16 cellular contexts compared by ENCODE assay signal in genomic region chr9:137665226-137665625, GRCh38. TPM values are rescaled to one million over a fixed set of nuclear protein-coding genes. Genes with fewer than 3 reads are reported as not detected.
DNase-seq lines count a peak whose midpoint lies in the region; ATAC-seq, FAIRE-seq and TF ChIP-seq lines count a peak whose summit lies in the region.
"Had no signal": no experiment of that assay in that cellular context is flagged by ENCODE, and none has a peak within 500 bp of the region (broad histone marks: within the 10 kb centered on the region; RNA-seq: fewer than 3 reads in every experiment).

No MANE protein-coding gene starts in this region.

- TF ChIP-seq RAD21 in liver (IDR thresholded peaks at IDR 0.05), result no peak
- no peak for TF ChIP-seq RAD21 in HepG2 (CRISPR knock-in tag; IDR thresholded peaks at IDR 0.05)
- no peak for TF ChIP-seq RAD21 in H1 (IDR thresholded peaks at IDR 0.05 in 1 of 2, conservative IDR thresholded peaks at IDR 0.05 in 1 of 2; ENCODE audit: low read depth in 2 of 2, low read length in 2 of 2)

- H3K27ac ChIP-seq in liver (ENCODE audit: low read depth in 1 of 2, low read length in 2 of 2), result peak overlapping the region; percentile 23 to 36
- no peak overlapping the region for H3K27ac ChIP-seq in HepG2 (ENCODE audit: extremely low read length, insufficient read depth, low read length)
- H3K27ac ChIP-seq in H1 (ENCODE audit: low read depth, low read length), result peak overlapping the region; percentile 87
- H3K27ac ChIP-seq in ovary, result peak overlapping the region; percentile 19 to 34
- H3K27ac ChIP-seq in spleen, result peak overlapping the region in 1 of 8 donors; percentile 66
- H3K27ac ChIP-seq: BLaER1 treated with 17β-estradiol and CSF1 and Interleukin-3, amounts not matched to agents 10 nM and 100 nM had no signal

- WGBS in liver, result 62% methylated on average over 7 of the region's 7 CpGs
- 91% methylated on average over 6 of the region's 7 CpGs for WGBS in HepG2 (ENCODE audit: low lambda C conversion rate)
- 88% methylated on average over 7 of the region's 7 CpGs; no CpG with 5 or more reads in 1 of the 2 experiments for WGBS in H1 (ENCODE audit: extremely low coverage in 1 of 2, insufficient coverage in 1 of 2, insufficient read length in 1 of 2, insufficient replicate concordance in 2 of 2, low coverage in 1 of 2, low lambda C conversion rate in 2 of 2, missing lambda C conversion rate in 1 of 2), 2 experiments
- 47 to 67% (median 66%) methylated on average over 7 of the region's 7 CpGs for whole genome bisulfite sequencing in ovary, 3 donors
- 96 to 100% (median 97%) methylated on average over 5 to 7 of the region's 7 CpGs for WGBS in spleen, 5 donors

- peak overlapping the region; percentile 88; the same call in 1 of the 2 replicates for H2BK20ac ChIP-seq in H1 (ENCODE audit: low read length)

- no peak overlapping the region for H3K56ac ChIP-seq in H1 (replicated peaks; ENCODE audit: insufficient read length, low read depth, low read length)

- ATAC-seq in HepG2 (no peak), HG03565 (IDR thresholded peaks at IDR 0.05; ENCODE audit: unreplicated experiment) (no peak), GM18873 (IDR thresholded peaks at IDR 0.05; ENCODE audit: low FRiP score, unreplicated experiment) (no peak)

- no TSS peak for BruUV-seq in HepG2 (replicated peaks; lab: Mats Ljungman, UMichigan)

- peak overlapping the region; percentile 93 for H3K18ac ChIP-seq in H1 (ENCODE audit: extremely low read depth, low read length)

- no peak overlapping the region for H3K4ac ChIP-seq in H1 (replicated peaks; ENCODE audit: insufficient read length, low read depth, low read length)

- no peak for TF ChIP-seq CTCF in liver (IDR thresholded peaks at IDR 0.05; ENCODE audit: low read depth, low read length, missing input control)
- TF ChIP-seq CTCF in HepG2 (CRISPR knock-in tag; IDR thresholded peaks at IDR 0.05), result no peak
- TF ChIP-seq CTCF in H1 (IDR thresholded peaks at IDR 0.05; ENCODE audit: control extremely low read depth in 1 of 3, insufficient read depth in 1 of 3, low read depth in 1 of 3, low read length in 3 of 3), result no peak
- no peak for TF ChIP-seq CTCF in ovary (IDR thresholded peaks at IDR 0.05)
- no peak for TF ChIP-seq CTCF in spleen (IDR thresholded peaks at IDR 0.05 in 8 of 11, conservative IDR thresholded peaks at IDR 0.05 in 3 of 11)

- no peak overlapping the region for H2AFZ ChIP-seq in HepG2 (ENCODE audit: low read length)
- H2AFZ ChIP-seq in H1 (ENCODE audit: low read length), result no peak overlapping the region

- peak overlapping the region; percentile 14; the same call in 1 of the 2 replicates for H2AK5ac ChIP-seq in H1 (ENCODE audit: low read depth, low read length)

- peak overlapping the region; percentile 92 for H2BK12ac ChIP-seq in H1 (ENCODE audit: low read depth, low read length)

- no peak for FAIRE-seq in HepG2 (lab: Jason Lieb, UNC)
- FAIRE-seq in H1 (lab: Jason Lieb, UNC), result no peak
- FAIRE-seq: A204.1 had no signal

- POLR2A ChIA-PET in HepG2 (lab: Yijun Ruan, JAX) (interaction anchor here (1.2 kb wide), 1 partner anchor 47 kb away, joined by 3 read pairs; the partner anchor contains the start of gene EHMT1), H1 (lab: Charles Lee; ENCODE audit: partially characterized antibody) (interaction anchor here (0.8 to 4.3 kb wide), 12 partner anchors 9 to 252 kb away, joined by 3 to 26 read pairs (median 4); partner anchors contain the start of gene EHMT1)

- H4K20me1 ChIP-seq in HepG2 (ENCODE audit: insufficient read depth, low read length), result peaks cover 16% of the 10 kb centered on the region; the same call in 1 of the 2 replicates
- peaks cover 0 to 2% of the 10 kb centered on the region in 2 experiments for H4K20me1 ChIP-seq in H1 (replicated peaks in 1 of 2; ENCODE audit: control insufficient read depth in 1 of 2, insufficient read depth in 2 of 2, low read length in 2 of 2)

- H4K91ac ChIP-seq in H1 (replicated peaks; ENCODE audit: insufficient read length, low read length), result peak overlapping the region; percentile 40

- H3K4me3 ChIP-seq in liver (ENCODE audit: low read depth in 1 of 3, low read length in 3 of 3) (peak overlapping the region in 1 of 3 donors; percentile 44), HepG2 (replicated peaks in 1 of 3; ENCODE audit: insufficient read depth in 1 of 3, low read depth in 2 of 3, low read length in 3 of 3) (no peak overlapping the region), H1 (ENCODE audit: extremely low read depth in 1 of 4, insufficient read depth in 2 of 4, low read depth in 3 of 4, low read length in 4 of 4) (no peak overlapping the region), ovary (no peak overlapping the region), spleen (no peak overlapping the region)
- H3K4me3 ChIP-seq: BLaER1 treated with 17β-estradiol and CSF1 and Interleukin-3, amounts not matched to agents 10 nM and 100 nM; mucosa of descending colon had no signal

- no peak for DNase-seq in HepG2 (ENCODE audit: low spot score)
- DNase-seq in H1 (ENCODE audit: low read depth in 1 of 2, low spot score in 2 of 2), result no peak
- no peak for DNase-seq in ovary
- DNase-seq in spleen, result no peak
- DNase-seq in NCI-H82 (lab: John Stamatoyannopoulos, UW), result no peak
- DNase-seq: activated gamma-delta T cell treated with Interleukin-2 at 50 U/mL for 16 hours; NCI-H2081 treated with DMSO at 0.1 percent for 48 hours; NCI-H524; SHP77; stimulated activated CD4-positive, alpha-beta T cell treated with anti-CD3 and anti-CD28 coated beads, Interleukin-1b, Interleukin-23, amount 100 ng/mL, for 48 hours had no signal

- CTCF ChIA-PET in HepG2 (lab: Yijun Ruan, JAX; ENCODE audit: low intra/inter-chr PET ratio, low total read pairs), result no interaction called here
- CTCF ChIA-PET in H1 (lab: Charles Lee; ENCODE audit: partially characterized antibody), result interaction anchor here (0.7 to 3.1 kb wide), 16 partner anchors 9 to 108 kb away, joined by 3 to 11 read pairs (median 3); no protein-coding TSS in a partner anchor

- peaks cover 64% of the 10 kb centered on the region for H3K79me2 ChIP-seq in HepG2 (ENCODE audit: insufficient read depth, low read length)
- H3K79me2 ChIP-seq in H1 (ENCODE audit: control insufficient read depth in 1 of 2, insufficient read depth in 2 of 2, low read length in 2 of 2), result peaks cover 8 to 91% of the 10 kb centered on the region in 2 experiments

- H3K23me2 ChIP-seq in H1 (ENCODE audit: low read depth, low read length), result peaks cover 9% of the 10 kb centered on the region; the same call in 1 of the 2 replicates

- H3K14ac ChIP-seq in H1 (ENCODE audit: insufficient read length), result no peak overlapping the region

- peak overlapping the region; percentile 98 for H2BK5ac ChIP-seq in H1 (ENCODE audit: low read depth, low read length)

- H3K79me1 ChIP-seq in H1 (ENCODE audit: low read depth, low read length), result peaks cover 12% of the 10 kb centered on the region

- H2BK15ac ChIP-seq in H1 (ENCODE audit: low read length), result no peak overlapping the region

- intact Hi-C loops in HepG2 (cut with micrococcal nuclease; ENCODE audit: unreplicated experiment) (no loop called here), ovary (cut with DNase I) (no loop called here), spleen (cut with DNase I; ENCODE audit: low total_unique reads) (no loop called here)

- peaks cover 12 to 41% (median 33%) of the 10 kb centered on the region in 4 donors for H3K4me1 ChIP-seq in liver (ENCODE audit: control insufficient read depth in 4 of 4, insufficient read depth in 4 of 4, low read length in 3 of 4)
- H3K4me1 ChIP-seq in HepG2 (ENCODE audit: insufficient read depth, low read length), result peaks cover 46% of the 10 kb centered on the region
- H3K4me1 ChIP-seq in H1 (replicated peaks in 1 of 4; ENCODE audit: control insufficient read depth in 3 of 4, insufficient read depth in 4 of 4, low read length in 3 of 4), result peaks cover 26 to 54% (median 38%) of the 10 kb centered on the region in 4 experiments
- H3K4me1 ChIP-seq in ovary (ENCODE audit: insufficient read depth), result peaks cover 29% of the 10 kb centered on the region
- H3K4me1 ChIP-seq in spleen, result peaks cover 19 to 97% (median 50%) of the 10 kb centered on the region in 6 donors

- H3K36me3 ChIP-seq in liver (ENCODE audit: control insufficient read depth in 4 of 4, insufficient read depth in 3 of 4, low read depth in 1 of 4, low read length in 3 of 4) (peaks cover 0 to 3% (median 0%) of the 10 kb centered on the region in 4 donors), HepG2 (replicated peaks in 1 of 2; ENCODE audit: control insufficient read depth in 1 of 2, insufficient read depth in 2 of 2, low read length in 2 of 2) (peaks cover 2 to 3% of the 10 kb centered on the region in 2 experiments; a peak in 2 of 5 replicates), H1 (ENCODE audit: control insufficient read depth in 2 of 4, insufficient read depth in 4 of 4, low read length in 3 of 4) (peaks cover 0 to 2% (median 0%) of the 10 kb centered on the region in 4 experiments; a peak in 1 of 8 replicates), ovary (no peaks in the 10 kb centered on the region), spleen (peaks cover 0 to 44% (median 0%) of the 10 kb centered on the region in 6 donors)

- H2BK120ac ChIP-seq in H1 (replicated peaks; ENCODE audit: low read depth, low read length), result peak overlapping the region; percentile 3

- H3K27me3 ChIP-seq in liver (ENCODE audit: control insufficient read depth in 4 of 4, insufficient read depth in 4 of 4, low read length in 3 of 4) (no peaks in the 10 kb centered on the region), HepG2 (ENCODE audit: control insufficient read depth in 1 of 2, insufficient read depth in 2 of 2, low read length in 2 of 2) (no peaks in the 10 kb centered on the region), H1 (replicated peaks in 1 of 4; ENCODE audit: control insufficient read depth in 3 of 4, extremely low read depth in 1 of 4, insufficient read depth in 3 of 4, low read length in 3 of 4) (no peaks in the 10 kb centered on the region), ovary (no peaks in the 10 kb centered on the region), spleen (replicated peaks in 1 of 7) (no peaks in the 10 kb centered on the region)
- H3K27me3 ChIP-seq: BLaER1 treated with 17β-estradiol and CSF1 and Interleukin-3, amounts not matched to agents 10 nM and 100 nM had no signal

- H3K9ac ChIP-seq in liver (ENCODE audit: low read depth in 1 of 2, low read length in 2 of 2) (no peak overlapping the region), HepG2 (ENCODE audit: insufficient read depth, low read depth, low read length) (no peak overlapping the region), H1 (replicated peaks in 1 of 4; ENCODE audit: extremely low read depth in 1 of 4, low read depth in 3 of 4, low read length in 3 of 4) (peak overlapping the region in 1 of 4 experiments; percentile 10; a peak in 3 of 7 replicates)
- H3K9ac ChIP-seq: BLaER1 treated with 17β-estradiol and CSF1 and Interleukin-3, amounts not matched to agents 10 nM and 100 nM had no signal

- H4K5ac ChIP-seq in H1 (ENCODE audit: insufficient read length, low read depth, low read length), result peak overlapping the region; percentile 13

- no peak overlapping the region for H3K4me2 ChIP-seq in HepG2 (ENCODE audit: low read depth, low read length)
- peak overlapping the region in 1 of 2 experiments; percentile 91; a peak in 2 of 4 replicates for H3K4me2 ChIP-seq in H1 (ENCODE audit: insufficient read depth in 1 of 2, low read depth in 2 of 2, low read length in 2 of 2)

- H3K23ac ChIP-seq in H1 (ENCODE audit: insufficient read length), result no peak overlapping the region

- TF ChIP-seq POLR2A in HepG2 (IDR thresholded peaks at IDR 0.05; ENCODE audit: insufficient read depth in 1 of 2, low read depth in 2 of 2, low read length in 2 of 2) (no peak), H1 (IDR thresholded peaks at IDR 0.05; ENCODE audit: control extremely low read depth in 1 of 2, low read depth in 2 of 2, low read length in 2 of 2) (no peak), ovary (IDR thresholded peaks at IDR 0.05) (no peak), spleen (IDR thresholded peaks at IDR 0.05) (no peak)

- TF ChIP-seq EP300 in HepG2 (IDR thresholded peaks at IDR 0.05; ENCODE audit: low read depth in 2 of 2, low read length in 2 of 2), result no peak
- TF ChIP-seq EP300 in HepG2 (CRISPR knock-in tag; IDR thresholded peaks at IDR 0.05; ENCODE audit: borderline replicate concordance), result no peak
- TF ChIP-seq EP300 in H1 (IDR thresholded peaks at IDR 0.05; ENCODE audit: borderline replicate concordance in 1 of 2, low read depth in 2 of 2, low read length in 2 of 2), result no peak
- TF ChIP-seq EP300 in ovary (IDR thresholded peaks at IDR 0.05), result no peak

- H4K8ac ChIP-seq in H1 (ENCODE audit: extremely low read depth, insufficient read depth, low read length), result peak overlapping the region; percentile 4; the same call in 1 of the 2 replicates

- in situ Hi-C loops in HepG2 (cut with HindIII; ENCODE audit: extremely low pct_ligation_motif_present, low pct_unique_long_range_greater_than_20kb), result no loop called here

- H3K9me3 ChIP-seq in liver (ENCODE audit: control insufficient read depth in 4 of 4, low read length in 3 of 4), result no peaks in the 10 kb centered on the region
- H3K9me3 ChIP-seq in HepG2 (ENCODE audit: low read length), result no peaks in the 10 kb centered on the region
- H3K9me3 ChIP-seq in H1 (ENCODE audit: insufficient read depth in 2 of 2, low read depth in 1 of 2, low read length in 1 of 2), result no peaks in the 10 kb centered on the region
- no peaks in the 10 kb centered on the region for H3K9me3 ChIP-seq in ovary
- H3K9me3 ChIP-seq in spleen, result no peaks in the 10 kb centered on the region
- H3K9me3 ChIP-seq: BLaER1 treated with 17β-estradiol and CSF1 and Interleukin-3, amounts not matched to agents 10 nM and 100 nM; mucosa of descending colon had no signal

RNA-seq across cellular contexts. Expression of gene EHMT1, which starts 46.4 kb away (rescaled TPM):
- total RNA-seq in liver (10 to 100 TPM; 37.5 to 48.2 TPM), HepG2 (2016; rRNA removed; fragmentation: Illumina TruSeq; extraction: Trizol) (19.2 and 23.0 TPM in 2 replicates), ovary (10 to 100 TPM; 44.9 to 98.5 (median 78.6) TPM), spleen (100 to 1,000 TPM in 6 of 7 donors, 10 to 100 TPM in 1; 87.7 to 163 (median 130) TPM)
- polyA plus RNA-seq in liver (10 to 100 TPM; 16.1 to 17.1 TPM), HepG2 (2011; rRNA removed) (27.1 and 32.7 TPM in 2 replicates), H1 (2011; rRNA removed) (95.7 and 143 TPM in 2 replicates), ovary (10 to 100 TPM; 40.8 to 44.7 TPM), spleen (10 to 100 TPM; 35.5 to 60.9 (median 54.9) TPM)
- 32.6 and 34.0 TPM in 2 replicates for total RNA-seq in HepG2 (2016; cell fraction: cytosol; rRNA removed; fragmentation: Illumina TruSeq; extraction: Trizol; ENCODE audit: low read depth)
- total RNA-seq in HepG2 (2016; cell fraction: insoluble cytoplasmic fraction; rRNA removed; fragmentation: Illumina TruSeq; extraction: Trizol), result 15.2 and 25.2 TPM in 2 replicates
- total RNA-seq in HepG2 (2016; cell fraction: membrane; rRNA removed; fragmentation: Illumina TruSeq; extraction: Trizol), result 17.9 and 21.2 TPM in 2 replicates
- total RNA-seq in HepG2 (2016; cell fraction: nucleus; rRNA removed; fragmentation: Illumina TruSeq; extraction: Trizol), result 21.3 and 28.8 TPM in 2 replicates
- 15.3 and 21.9 TPM in 2 replicates for polyA plus RNA-seq in HepG2 (2011; cell fraction: cytosol; rRNA removed)
- 115 and 134 TPM in 2 replicates for polyA plus RNA-seq in HepG2 (2011; cell fraction: nucleus; rRNA removed)
- 23.7 and 24.3 TPM in 2 replicates for polyA plus RNA-seq in HepG2 (2012)
- polyA plus RNA-seq in HepG2 (2016; cell fraction: cytosol; fragmentation: Illumina TruSeq; extraction: Trizol; ENCODE audit: low read depth), result 2.4 TPM in 2 replicates
- 15.9 and 22.8 TPM in 2 replicates for polyA plus RNA-seq in HepG2 (2016; cell fraction: insoluble cytoplasmic fraction; fragmentation: Illumina TruSeq; extraction: Trizol; ENCODE audit: low read depth)
- polyA plus RNA-seq in HepG2 (2016; cell fraction: membrane; fragmentation: Illumina TruSeq; extraction: Trizol; ENCODE audit: low read depth), result 6.3 and 6.9 TPM in 2 replicates
- 70.5 and 71.6 TPM in 2 replicates for polyA plus RNA-seq in HepG2 (2016; cell fraction: nucleus; fragmentation: Illumina TruSeq; extraction: Trizol; ENCODE audit: insufficient read depth, low read depth)
- 74.8 and 208 TPM in 2 replicates for polyA minus RNA-seq in HepG2 (2011; rRNA and poly(A)+ RNA removed; ENCODE audit: low replicate concordance)
- 20.1 and 23.4 TPM in 2 replicates for polyA minus RNA-seq in HepG2 (2011; cell fraction: cytosol; rRNA and poly(A)+ RNA removed)
- 41.9 and 46.2 TPM in 2 replicates for polyA minus RNA-seq in HepG2 (2011; cell fraction: nucleus; rRNA and poly(A)+ RNA removed)
- total RNA-seq in H1 (2021; fragmentation: NEBNext Ultra II Directional; extraction: Animal tissue kit (Norgen Biotek cat#: 25700)), result 163 and 171 TPM in 2 replicates
- polyA plus RNA-seq in H1 (2011; cell fraction: cytosol; rRNA removed), result 96.0 TPM
- polyA plus RNA-seq in H1 (2011; cell fraction: nucleus; rRNA removed), result 204 TPM
- polyA plus RNA-seq in H1 (2012, experiment 1 of 2), result 66.4 to 99.9 TPM (median 90.6 TPM) in 4 replicates
- polyA plus RNA-seq in H1 (2012, experiment 2 of 2), result 56.9 TPM
- 68.1 TPM for polyA plus RNA-seq in H1 (2013, experiment 1 of 2)
- polyA plus RNA-seq in H1 (2013, experiment 2 of 2), result 62.4 TPM
- polyA minus RNA-seq in H1 (2011; rRNA and poly(A)+ RNA removed), result 101 and 107 TPM in 2 replicates
- 93.4 TPM for polyA minus RNA-seq in H1 (2011; cell fraction: cytosol; rRNA and poly(A)+ RNA removed)
- 95.4 TPM for polyA minus RNA-seq in H1 (2011; cell fraction: nucleus; rRNA and poly(A)+ RNA removed)

RNA-seq across cellular contexts. Expression of gene ARRDC1, which starts 59.7 kb away (rescaled TPM):
- total RNA-seq in liver (10 to 100 TPM in 1 of 2 donors, 1 to 10 TPM in 1; 9.8 to 31.6 TPM), HepG2 (2016; rRNA removed; fragmentation: Illumina TruSeq; extraction: Trizol) (13.4 and 21.7 TPM in 2 replicates), ovary (10 to 100 TPM; 11.1 to 46.2 (median 13.8) TPM), spleen (10 to 100 TPM; 51.4 to 85.2 (median 70.2) TPM)
- polyA plus RNA-seq in liver (10 to 100 TPM; 19.9 to 26.9 TPM), HepG2 (2011; rRNA removed) (44.4 and 50.9 TPM in 2 replicates), H1 (2011; rRNA removed) (58.4 and 94.0 TPM in 2 replicates), ovary (10 to 100 TPM in 1 of 2 donors, 1 to 10 TPM in 1; 5.2 to 20.6 TPM), spleen (100 to 1,000 TPM in 1 of 3 donors, 10 to 100 TPM in 2; 60.1 to 158 (median 95.1) TPM)
- 8.4 and 10.0 TPM in 2 replicates for total RNA-seq in HepG2 (2016; cell fraction: cytosol; rRNA removed; fragmentation: Illumina TruSeq; extraction: Trizol; ENCODE audit: low read depth)
- 12.6 and 23.4 TPM in 2 replicates for total RNA-seq in HepG2 (2016; cell fraction: insoluble cytoplasmic fraction; rRNA removed; fragmentation: Illumina TruSeq; extraction: Trizol)
- total RNA-seq in HepG2 (2016; cell fraction: membrane; rRNA removed; fragmentation: Illumina TruSeq; extraction: Trizol), result 8.5 and 10.9 TPM in 2 replicates
- 14.0 and 15.0 TPM in 2 replicates for total RNA-seq in HepG2 (2016; cell fraction: nucleus; rRNA removed; fragmentation: Illumina TruSeq; extraction: Trizol)
- 23.8 and 38.3 TPM in 2 replicates for polyA plus RNA-seq in HepG2 (2011; cell fraction: cytosol; rRNA removed)
- polyA plus RNA-seq in HepG2 (2011; cell fraction: nucleus; rRNA removed), result 240 and 305 TPM in 2 replicates
- polyA plus RNA-seq in HepG2 (2012), result 16.2 and 19.0 TPM in 2 replicates
- 5.5 and 7.1 TPM in 2 replicates for polyA plus RNA-seq in HepG2 (2016; cell fraction: cytosol; fragmentation: Illumina TruSeq; extraction: Trizol; ENCODE audit: low read depth)
- 13.7 and 16.1 TPM in 2 replicates for polyA plus RNA-seq in HepG2 (2016; cell fraction: insoluble cytoplasmic fraction; fragmentation: Illumina TruSeq; extraction: Trizol; ENCODE audit: low read depth)
- polyA plus RNA-seq in HepG2 (2016; cell fraction: membrane; fragmentation: Illumina TruSeq; extraction: Trizol; ENCODE audit: low read depth), result 6.1 and 7.5 TPM in 2 replicates
- polyA plus RNA-seq in HepG2 (2016; cell fraction: nucleus; fragmentation: Illumina TruSeq; extraction: Trizol; ENCODE audit: insufficient read depth, low read depth), result 53.7 and 57.4 TPM in 2 replicates
- 48.5 and 187 TPM in 2 replicates for polyA minus RNA-seq in HepG2 (2011; rRNA and poly(A)+ RNA removed; ENCODE audit: low replicate concordance)
- 10.7 and 12.0 TPM in 2 replicates for polyA minus RNA-seq in HepG2 (2011; cell fraction: cytosol; rRNA and poly(A)+ RNA removed)
- polyA minus RNA-seq in HepG2 (2011; cell fraction: nucleus; rRNA and poly(A)+ RNA removed), result 32.6 and 32.9 TPM in 2 replicates
- 22.0 and 22.2 TPM in 2 replicates for total RNA-seq in H1 (2021; fragmentation: NEBNext Ultra II Directional; extraction: Animal tissue kit (Norgen Biotek cat#: 25700))
- polyA plus RNA-seq in H1 (2011; cell fraction: cytosol; rRNA removed), result 60.3 TPM
- 273 TPM for polyA plus RNA-seq in H1 (2011; cell fraction: nucleus; rRNA removed)
- polyA plus RNA-seq in H1 (2012, experiment 1 of 2), result 16.4 to 31.5 TPM (median 28.7 TPM) in 4 replicates
- polyA plus RNA-seq in H1 (2012, experiment 2 of 2), result 25.8 TPM
- 31.8 TPM for polyA plus RNA-seq in H1 (2013, experiment 1 of 2)
- 28.5 TPM for polyA plus RNA-seq in H1 (2013, experiment 2 of 2)
- polyA minus RNA-seq in H1 (2011; rRNA and poly(A)+ RNA removed), result 21.5 and 31.7 TPM in 2 replicates
- polyA minus RNA-seq in H1 (2011; cell fraction: cytosol; rRNA and poly(A)+ RNA removed), result 22.1 TPM
- polyA minus RNA-seq in H1 (2011; cell fraction: nucleus; rRNA and poly(A)+ RNA removed), result 53.6 TPM
